1 cellular context compared by ENCODE assay signal in the genomic region with DNA sequence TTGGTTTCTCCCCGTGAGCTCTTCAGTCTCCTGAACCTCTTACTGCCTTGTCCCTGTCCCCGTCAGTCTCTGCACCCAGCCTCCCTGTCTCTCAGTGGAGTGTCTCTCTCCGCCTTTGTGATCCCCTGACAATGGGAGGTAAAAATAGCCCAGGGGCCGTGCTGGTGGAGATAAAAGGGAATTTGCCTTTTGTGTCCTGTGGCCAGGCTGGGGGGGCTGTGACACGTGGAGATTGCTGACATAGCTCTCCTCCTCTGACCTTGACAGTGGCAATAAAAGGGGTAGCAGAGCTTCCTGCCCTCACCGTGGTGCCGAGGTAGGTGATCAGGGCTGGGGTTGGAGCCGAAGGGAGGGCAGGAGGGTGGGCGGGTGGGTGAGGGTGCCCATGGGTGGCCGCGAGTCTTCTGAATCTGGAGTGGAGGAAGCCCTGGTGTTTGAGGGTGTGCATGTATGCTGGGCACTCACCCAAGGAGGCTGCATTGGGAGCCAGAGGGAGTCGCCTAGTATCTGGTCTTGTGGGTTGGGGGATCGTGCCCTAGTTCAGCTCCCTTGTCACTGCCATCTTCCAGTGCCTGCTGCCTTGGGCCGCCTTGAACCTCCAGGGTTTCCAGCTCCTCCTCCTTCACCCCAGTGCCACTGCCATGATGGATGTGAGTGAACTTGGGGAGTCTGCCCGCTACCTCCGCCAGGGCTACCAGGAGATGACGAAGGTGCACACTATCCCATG.
A peak's percentile ranks its signal among the peaks of the same experiment; 100 is the strongest.
TF ChIP-seq lines count a peak whose summit lies in the region.

No MANE protein-coding gene starts in this region.

TF ChIP-seq in K562, 482 proteins besides CTCF, POLR2A, EP300 and RAD21 (continued from another document):
- TF ChIP-seq, protein P1, sequence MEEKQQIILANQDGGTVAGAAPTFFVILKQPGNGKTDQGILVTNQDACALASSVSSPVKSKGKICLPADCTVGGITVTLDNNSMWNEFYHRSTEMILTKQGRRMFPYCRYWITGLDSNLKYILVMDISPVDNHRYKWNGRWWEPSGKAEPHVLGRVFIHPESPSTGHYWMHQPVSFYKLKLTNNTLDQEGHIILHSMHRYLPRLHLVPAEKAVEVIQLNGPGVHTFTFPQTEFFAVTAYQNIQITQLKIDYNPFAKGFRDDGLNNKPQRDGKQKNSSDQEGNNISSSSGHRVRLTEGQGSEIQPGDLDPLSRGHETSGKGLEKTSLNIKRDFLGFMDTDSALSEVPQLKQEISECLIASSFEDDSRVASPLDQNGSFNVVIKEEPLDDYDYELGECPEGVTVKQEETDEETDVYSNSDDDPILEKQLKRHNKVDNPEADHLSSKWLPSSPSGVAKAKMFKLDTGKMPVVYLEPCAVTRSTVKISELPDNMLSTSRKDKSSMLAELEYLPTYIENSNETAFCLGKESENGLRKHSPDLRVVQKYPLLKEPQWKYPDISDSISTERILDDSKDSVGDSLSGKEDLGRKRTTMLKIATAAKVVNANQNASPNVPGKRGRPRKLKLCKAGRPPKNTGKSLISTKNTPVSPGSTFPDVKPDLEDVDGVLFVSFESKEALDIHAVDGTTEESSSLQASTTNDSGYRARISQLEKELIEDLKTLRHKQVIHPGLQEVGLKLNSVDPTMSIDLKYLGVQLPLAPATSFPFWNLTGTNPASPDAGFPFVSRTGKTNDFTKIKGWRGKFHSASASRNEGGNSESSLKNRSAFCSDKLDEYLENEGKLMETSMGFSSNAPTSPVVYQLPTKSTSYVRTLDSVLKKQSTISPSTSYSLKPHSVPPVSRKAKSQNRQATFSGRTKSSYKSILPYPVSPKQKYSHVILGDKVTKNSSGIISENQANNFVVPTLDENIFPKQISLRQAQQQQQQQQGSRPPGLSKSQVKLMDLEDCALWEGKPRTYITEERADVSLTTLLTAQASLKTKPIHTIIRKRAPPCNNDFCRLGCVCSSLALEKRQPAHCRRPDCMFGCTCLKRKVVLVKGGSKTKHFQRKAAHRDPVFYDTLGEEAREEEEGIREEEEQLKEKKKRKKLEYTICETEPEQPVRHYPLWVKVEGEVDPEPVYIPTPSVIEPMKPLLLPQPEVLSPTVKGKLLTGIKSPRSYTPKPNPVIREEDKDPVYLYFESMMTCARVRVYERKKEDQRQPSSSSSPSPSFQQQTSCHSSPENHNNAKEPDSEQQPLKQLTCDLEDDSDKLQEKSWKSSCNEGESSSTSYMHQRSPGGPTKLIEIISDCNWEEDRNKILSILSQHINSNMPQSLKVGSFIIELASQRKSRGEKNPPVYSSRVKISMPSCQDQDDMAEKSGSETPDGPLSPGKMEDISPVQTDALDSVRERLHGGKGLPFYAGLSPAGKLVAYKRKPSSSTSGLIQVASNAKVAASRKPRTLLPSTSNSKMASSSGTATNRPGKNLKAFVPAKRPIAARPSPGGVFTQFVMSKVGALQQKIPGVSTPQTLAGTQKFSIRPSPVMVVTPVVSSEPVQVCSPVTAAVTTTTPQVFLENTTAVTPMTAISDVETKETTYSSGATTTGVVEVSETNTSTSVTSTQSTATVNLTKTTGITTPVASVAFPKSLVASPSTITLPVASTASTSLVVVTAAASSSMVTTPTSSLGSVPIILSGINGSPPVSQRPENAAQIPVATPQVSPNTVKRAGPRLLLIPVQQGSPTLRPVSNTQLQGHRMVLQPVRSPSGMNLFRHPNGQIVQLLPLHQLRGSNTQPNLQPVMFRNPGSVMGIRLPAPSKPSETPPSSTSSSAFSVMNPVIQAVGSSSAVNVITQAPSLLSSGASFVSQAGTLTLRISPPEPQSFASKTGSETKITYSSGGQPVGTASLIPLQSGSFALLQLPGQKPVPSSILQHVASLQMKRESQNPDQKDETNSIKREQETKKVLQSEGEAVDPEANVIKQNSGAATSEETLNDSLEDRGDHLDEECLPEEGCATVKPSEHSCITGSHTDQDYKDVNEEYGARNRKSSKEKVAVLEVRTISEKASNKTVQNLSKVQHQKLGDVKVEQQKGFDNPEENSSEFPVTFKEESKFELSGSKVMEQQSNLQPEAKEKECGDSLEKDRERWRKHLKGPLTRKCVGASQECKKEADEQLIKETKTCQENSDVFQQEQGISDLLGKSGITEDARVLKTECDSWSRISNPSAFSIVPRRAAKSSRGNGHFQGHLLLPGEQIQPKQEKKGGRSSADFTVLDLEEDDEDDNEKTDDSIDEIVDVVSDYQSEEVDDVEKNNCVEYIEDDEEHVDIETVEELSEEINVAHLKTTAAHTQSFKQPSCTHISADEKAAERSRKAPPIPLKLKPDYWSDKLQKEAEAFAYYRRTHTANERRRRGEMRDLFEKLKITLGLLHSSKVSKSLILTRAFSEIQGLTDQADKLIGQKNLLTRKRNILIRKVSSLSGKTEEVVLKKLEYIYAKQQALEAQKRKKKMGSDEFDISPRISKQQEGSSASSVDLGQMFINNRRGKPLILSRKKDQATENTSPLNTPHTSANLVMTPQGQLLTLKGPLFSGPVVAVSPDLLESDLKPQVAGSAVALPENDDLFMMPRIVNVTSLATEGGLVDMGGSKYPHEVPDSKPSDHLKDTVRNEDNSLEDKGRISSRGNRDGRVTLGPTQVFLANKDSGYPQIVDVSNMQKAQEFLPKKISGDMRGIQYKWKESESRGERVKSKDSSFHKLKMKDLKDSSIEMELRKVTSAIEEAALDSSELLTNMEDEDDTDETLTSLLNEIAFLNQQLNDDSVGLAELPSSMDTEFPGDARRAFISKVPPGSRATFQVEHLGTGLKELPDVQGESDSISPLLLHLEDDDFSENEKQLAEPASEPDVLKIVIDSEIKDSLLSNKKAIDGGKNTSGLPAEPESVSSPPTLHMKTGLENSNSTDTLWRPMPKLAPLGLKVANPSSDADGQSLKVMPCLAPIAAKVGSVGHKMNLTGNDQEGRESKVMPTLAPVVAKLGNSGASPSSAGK (IDR thresholded peaks at IDR 0.05): no peak
- TF ChIP-seq ZNF146 (CRISPR knock-in tag; IDR thresholded peaks at IDR 0.05; ENCODE audit: unreplicated experiment): no peak
- TF ChIP-seq KAT7 (CRISPR knock-in tag; IDR thresholded peaks at IDR 0.05; ENCODE audit: borderline replicate concordance): no peak
- no peak for TF ChIP-seq MECOM (CRISPR knock-in tag; IDR thresholded peaks at IDR 0.05)
- TF ChIP-seq ZSCAN29 (IDR thresholded peaks at IDR 0.05): no peak
- TF ChIP-seq ZNF696 (CRISPR knock-in tag; conservative IDR thresholded peaks at IDR 0.05): no peak
- TF ChIP-seq, protein P2, sequence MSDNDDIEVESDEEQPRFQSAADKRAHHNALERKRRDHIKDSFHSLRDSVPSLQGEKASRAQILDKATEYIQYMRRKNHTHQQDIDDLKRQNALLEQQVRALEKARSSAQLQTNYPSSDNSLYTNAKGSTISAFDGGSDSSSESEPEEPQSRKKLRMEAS (CRISPR knock-in tag; IDR thresholded peaks at IDR 0.05): peak; percentile 68
- TF ChIP-seq, protein P3, sequence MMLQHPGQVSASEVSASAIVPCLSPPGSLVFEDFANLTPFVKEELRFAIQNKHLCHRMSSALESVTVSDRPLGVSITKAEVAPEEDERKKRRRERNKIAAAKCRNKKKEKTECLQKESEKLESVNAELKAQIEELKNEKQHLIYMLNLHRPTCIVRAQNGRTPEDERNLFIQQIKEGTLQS (IDR thresholded peaks at IDR 0.05): no peak
- TF ChIP-seq, protein P3 (CRISPR knock-in tag; conservative IDR thresholded peaks at IDR 0.05): no peak
- TF ChIP-seq SREBF2 (CRISPR knock-in tag; IDR thresholded peaks at IDR 0.05): no peak
- 0 out of 2 replicates have a peak, but pooled peaks have one; percentile 13 for TF ChIP-seq ZNF316 (IDR thresholded peaks at IDR 0.05)
- TF ChIP-seq, protein P4, sequence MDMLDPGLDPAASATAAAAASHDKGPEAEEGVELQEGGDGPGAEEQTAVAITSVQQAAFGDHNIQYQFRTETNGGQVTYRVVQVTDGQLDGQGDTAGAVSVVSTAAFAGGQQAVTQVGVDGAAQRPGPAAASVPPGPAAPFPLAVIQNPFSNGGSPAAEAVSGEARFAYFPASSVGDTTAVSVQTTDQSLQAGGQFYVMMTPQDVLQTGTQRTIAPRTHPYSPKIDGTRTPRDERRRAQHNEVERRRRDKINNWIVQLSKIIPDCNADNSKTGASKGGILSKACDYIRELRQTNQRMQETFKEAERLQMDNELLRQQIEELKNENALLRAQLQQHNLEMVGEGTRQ (CRISPR knock-in tag; IDR thresholded peaks at IDR 0.05): no peak
- no peak for TF ChIP-seq RUNX1 (IDR thresholded peaks at IDR 0.05; ENCODE audit: low read depth)
- TF ChIP-seq, protein P5, sequence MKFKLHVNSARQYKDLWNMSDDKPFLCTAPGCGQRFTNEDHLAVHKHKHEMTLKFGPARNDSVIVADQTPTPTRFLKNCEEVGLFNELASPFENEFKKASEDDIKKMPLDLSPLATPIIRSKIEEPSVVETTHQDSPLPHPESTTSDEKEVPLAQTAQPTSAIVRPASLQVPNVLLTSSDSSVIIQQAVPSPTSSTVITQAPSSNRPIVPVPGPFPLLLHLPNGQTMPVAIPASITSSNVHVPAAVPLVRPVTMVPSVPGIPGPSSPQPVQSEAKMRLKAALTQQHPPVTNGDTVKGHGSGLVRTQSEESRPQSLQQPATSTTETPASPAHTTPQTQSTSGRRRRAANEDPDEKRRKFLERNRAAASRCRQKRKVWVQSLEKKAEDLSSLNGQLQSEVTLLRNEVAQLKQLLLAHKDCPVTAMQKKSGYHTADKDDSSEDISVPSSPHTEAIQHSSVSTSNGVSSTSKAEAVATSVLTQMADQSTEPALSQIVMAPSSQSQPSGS (CRISPR knock-in tag; IDR thresholded peaks at IDR 0.05): no peak
- TF ChIP-seq, protein P6, sequence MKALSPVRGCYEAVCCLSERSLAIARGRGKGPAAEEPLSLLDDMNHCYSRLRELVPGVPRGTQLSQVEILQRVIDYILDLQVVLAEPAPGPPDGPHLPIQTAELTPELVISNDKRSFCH (CRISPR knock-in tag; IDR thresholded peaks at IDR 0.05): no peak
- TF ChIP-seq, protein P6 (tag; IDR thresholded peaks at IDR 0.05): no peak
- TF ChIP-seq, protein P7, sequence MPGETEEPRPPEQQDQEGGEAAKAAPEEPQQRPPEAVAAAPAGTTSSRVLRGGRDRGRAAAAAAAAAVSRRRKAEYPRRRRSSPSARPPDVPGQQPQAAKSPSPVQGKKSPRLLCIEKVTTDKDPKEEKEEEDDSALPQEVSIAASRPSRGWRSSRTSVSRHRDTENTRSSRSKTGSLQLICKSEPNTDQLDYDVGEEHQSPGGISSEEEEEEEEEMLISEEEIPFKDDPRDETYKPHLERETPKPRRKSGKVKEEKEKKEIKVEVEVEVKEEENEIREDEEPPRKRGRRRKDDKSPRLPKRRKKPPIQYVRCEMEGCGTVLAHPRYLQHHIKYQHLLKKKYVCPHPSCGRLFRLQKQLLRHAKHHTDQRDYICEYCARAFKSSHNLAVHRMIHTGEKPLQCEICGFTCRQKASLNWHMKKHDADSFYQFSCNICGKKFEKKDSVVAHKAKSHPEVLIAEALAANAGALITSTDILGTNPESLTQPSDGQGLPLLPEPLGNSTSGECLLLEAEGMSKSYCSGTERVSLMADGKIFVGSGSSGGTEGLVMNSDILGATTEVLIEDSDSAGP (CRISPR knock-in tag; IDR thresholded peaks at IDR 0.05): no peak
- no peak for TF ChIP-seq NFIC (IDR thresholded peaks at IDR 0.05)
- TF ChIP-seq ZKSCAN1 (IDR thresholded peaks at IDR 0.05; ENCODE audit: low read depth, low read length): no peak
- no peak for TF ChIP-seq SNRNP70 (optimal IDR thresholded peaks at IDR 0.05; ENCODE audit: low read depth, low read length)
- TF ChIP-seq FOS (IDR thresholded peaks at IDR 0.05; ENCODE audit: extremely low read depth, insufficient read length): no peak
- TF ChIP-seq ZNF444 (CRISPR knock-in tag; IDR thresholded peaks at IDR 0.05): no peak
- TF ChIP-seq RBM25 (IDR thresholded peaks at IDR 0.05; ENCODE audit: low read depth, low read length, severe bottlenecking): no peak
- TF ChIP-seq TAF9B (IDR thresholded peaks at IDR 0.05; ENCODE audit: partially characterized antibody): no peak
- no peak for TF ChIP-seq RBBP5 (IDR thresholded peaks at IDR 0.05; ENCODE audit: borderline replicate concordance, insufficient read depth, low read length, poor library complexity, severe bottlenecking)
- TF ChIP-seq SMARCE1 (IDR thresholded peaks at IDR 0.05): no peak
- no peak for TF ChIP-seq GTF2F1 (IDR thresholded peaks at IDR 0.05; ENCODE audit: low read depth, low read length)
- TF ChIP-seq HNRNPK (IDR thresholded peaks at IDR 0.05; ENCODE audit: low read depth, low read length, poor library complexity, severe bottlenecking): no peak
- no peak for TF ChIP-seq ZNF586 (CRISPR knock-in tag; conservative IDR thresholded peaks at IDR 0.05)
- TF ChIP-seq MYC (IDR thresholded peaks at IDR 0.05; ENCODE audit: low read depth, low read length): peak; percentile 35; the same call in 1 of the 2 replicates
- no peak for TF ChIP-seq MYC (CRISPR knock-in tag; IDR thresholded peaks at IDR 0.05; ENCODE audit: borderline replicate concordance, low read depth)
